ENCODE assay signal across 21 cellular contexts in the genomic region with DNA sequence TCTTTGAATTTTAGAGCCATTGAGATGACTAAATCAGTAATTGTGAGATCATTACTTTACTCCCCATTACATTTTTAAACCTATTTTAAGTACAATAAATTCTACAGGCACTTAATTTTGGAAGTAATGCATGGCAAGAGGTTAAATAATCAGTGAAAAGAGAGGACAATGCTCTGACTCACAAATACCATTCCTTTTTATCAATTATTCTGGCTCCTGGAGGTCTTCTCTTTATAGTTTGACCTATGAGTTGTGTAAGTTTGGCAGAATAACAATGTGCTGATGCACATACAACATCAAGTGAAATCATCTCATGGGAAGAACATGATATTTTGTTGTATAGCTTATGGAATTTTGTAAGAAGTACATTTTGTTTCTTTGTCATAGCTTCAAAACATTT.
DNase-seq lines count a peak whose midpoint lies in the region; ATAC-seq and TF ChIP-seq lines count a peak whose summit lies in the region.
"Had no signal": no experiment of that assay in that cellular context is flagged by ENCODE, and none has a peak within 500 bp of the region (broad histone marks: within the 10 kb centered on the region; RNA-seq: fewer than 3 reads in every experiment).

No MANE protein-coding gene starts in this region.

- TF ChIP-seq CTCF in RWPE2 (IDR thresholded peaks at IDR 0.05; ENCODE audit: poor library complexity, severe bottlenecking) (no peak), dorsolateral prefrontal cortex (IDR thresholded peaks at IDR 0.05 in 54 of 56, conservative IDR thresholded peaks at IDR 0.05 in 2 of 56; ENCODE audit: low read depth in 1 of 56, partially characterized antibody in 56 of 56) (no peak)

- H3K36me3 ChIP-seq in RWPE2 (ENCODE audit: low read depth), result no peaks in the 10 kb centered on the region
- H3K36me3 ChIP-seq: adrenal gland, MG63 had no signal

- intact Hi-C loops in dorsolateral prefrontal cortex (cut with DNase I), result no loop called here

- peaks cover 42% of the 10 kb centered on the region for H3K4me1 ChIP-seq in RWPE2 (ENCODE audit: insufficient read depth, poor library complexity, severe bottlenecking)
- H3K4me1 ChIP-seq: adrenal gland, parathyroid adenoma had no signal

- peak; percentile 49 for ATAC-seq in RWPE2 (ENCODE audit: low read depth)
- no peak for ATAC-seq in HG02610 (IDR thresholded peaks at IDR 0.05; ENCODE audit: unreplicated experiment)
- no peak for ATAC-seq in HG03139 (IDR thresholded peaks at IDR 0.05; ENCODE audit: unreplicated experiment)
- ATAC-seq: mucosa of descending colon had no signal

- H3K9me3 ChIP-seq in RWPE2 (ENCODE audit: severe bottlenecking), result no peaks in the 10 kb centered on the region
- H3K9me3 ChIP-seq: adrenal gland, MG63, mucosa of descending colon had no signal

- H3K27me3 ChIP-seq in RWPE2 (ENCODE audit: insufficient read depth, poor library complexity, severe bottlenecking) (no peaks in the 10 kb centered on the region), dorsolateral prefrontal cortex (no peaks in the 10 kb centered on the region)
- H3K27me3 ChIP-seq: adrenal gland, MG63 had no signal

- H3K4me3 ChIP-seq in RWPE2 (ENCODE audit: severe bottlenecking) (no peak overlapping the region), dorsolateral prefrontal cortex (no peak overlapping the region)
- H3K4me3 ChIP-seq: adrenal gland, MG63, mucosa of descending colon had no signal

- peak; percentile 14 for DNase-seq in GM03348 (ENCODE audit: low spot score)
- no peak for DNase-seq in RWPE2 (ENCODE audit: low spot score)
- no peak for DNase-seq in epithelial cell of prostate (ENCODE audit: low read depth, low spot score)
- peak; percentile 51 for DNase-seq in renal cortical epithelial cell (ENCODE audit: low read depth)
- no peak for DNase-seq in dorsolateral prefrontal cortex
- DNase-seq in globus pallidus (ENCODE audit: low spot score), result no peak
- DNase-seq: activated CD4-positive, alpha-beta T cell treated with anti-CD3 and anti-CD28 coated beads, Interleukin-2, amount 50 U/mL, for 4 hours; activated T-cell treated with anti-CD3 and anti-CD28 coated beads, Interleukin-2, amount 50 U/mL, for 48 hours; adrenal gland; C1 segment of cervical spinal cord; islet precursor cell; MG63; mucosa of descending colon; NCI-H2107; NCI-H774; Right ventricle myocardium superior; substantia nigra; T-helper 9 cell had no signal

- H3K27ac ChIP-seq in RWPE2 (ENCODE audit: poor library complexity, severe bottlenecking), result peak overlapping the region; percentile 72
- H3K27ac ChIP-seq in epithelial cell of prostate, result peak overlapping the region; percentile 60
- H3K27ac ChIP-seq in dorsolateral prefrontal cortex, result no peak overlapping the region
- H3K27ac ChIP-seq: adrenal gland, parathyroid adenoma had no signal

Comparison
In these comparisons a context has a peak if more than half of its experiments do, and no peak if none do; other contexts are left out.
1. DNase-seq: peak in GM03348 (single experiment) and renal cortical epithelial cell (single experiment); none in RWPE2 (single experiment), epithelial cell of prostate (single experiment), dorsolateral prefrontal cortex (0 of 10) and globus pallidus (single experiment).
2. H3K27ac ChIP-seq: peak in RWPE2 (single experiment) and epithelial cell of prostate (single experiment); none in dorsolateral prefrontal cortex (0 of 59).